Comparison of ENCODE assay signal across 11 cellular contexts in the genomic region with DNA sequence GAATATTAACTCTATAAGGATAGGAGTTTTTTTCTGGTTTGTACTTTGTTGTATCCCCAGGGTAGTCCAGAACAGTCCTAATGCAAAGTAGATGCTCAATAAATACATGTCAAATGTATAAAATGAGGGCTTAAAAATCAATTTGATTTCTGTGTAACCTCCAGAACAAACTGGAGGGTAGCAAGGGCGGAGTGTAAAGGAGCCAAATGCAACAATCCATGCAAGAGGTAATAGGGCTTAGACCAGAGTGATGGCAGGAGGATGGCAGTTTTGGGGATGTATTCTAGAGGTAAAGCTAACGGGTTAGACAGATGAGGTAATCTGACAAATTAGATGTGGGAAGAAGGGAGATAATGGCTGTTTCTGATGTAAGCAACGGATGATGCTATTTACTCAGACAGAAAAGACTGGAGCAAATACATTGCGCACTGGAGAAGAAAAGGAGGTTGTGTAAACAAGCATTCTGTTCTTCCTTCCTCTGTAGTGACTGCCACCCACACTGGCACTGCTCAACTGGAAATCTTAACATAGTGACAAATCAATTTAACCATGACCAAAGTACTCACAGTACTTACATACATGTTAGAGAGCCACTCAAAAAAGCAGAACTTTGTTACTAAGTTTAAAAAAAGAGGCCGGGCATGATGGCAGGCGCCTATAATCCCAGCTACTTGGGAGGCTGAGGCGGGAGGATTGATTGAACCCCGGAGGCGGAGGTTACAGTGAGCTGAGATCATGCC. TPM values are rescaled to one million over a fixed set of nuclear protein-coding genes. Genes with fewer than 3 reads are reported as not detected.
DNase-seq lines count a peak whose midpoint lies in the region; ATAC-seq and TF ChIP-seq lines count a peak whose summit lies in the region.
"Had no signal": no experiment of that assay in that cellular context is flagged by ENCODE, and none has a peak within 500 bp of the region (broad histone marks: within the 10 kb centered on the region; RNA-seq: fewer than 3 reads in every experiment).

No MANE protein-coding gene starts in this region.

- H3K4me1 Mint-ChIP-seq in Caco-2 (ENCODE audit: low read depth, unreplicated experiment) (peaks cover 7% of the 10 kb centered on the region), nephron (peaks cover 31% of the 10 kb centered on the region)
- peaks cover 21% of the 10 kb centered on the region for H3K4me1 Mint-ChIP-seq in activated naive CD8-positive, alpha-beta T cell treated with anti-CD3 and anti-CD28 coated beads, Interleukin-2, amount 10 ng/mL, durations not matched to agents 7 days and 5 days

- no peak for DNase-seq in Caco-2
- DNase-seq in activated naive CD8-positive, alpha-beta T cell treated with anti-CD3 and anti-CD28 coated beads, Interleukin-2, amount 10 ng/mL, durations not matched to agents 7 days and 5 days = no peak
- DNase-seq in NCI-H526 (lab: John Stamatoyannopoulos, UW) = no peak
- no peak for DNase-seq in MG63
- no peak for DNase-seq in RWPE1 (ENCODE audit: low spot score)
- DNase-seq: heart left ventricle, SJCRH30 had no signal

- CTCF ChIA-PET in Caco-2 (lab: Charles Lee) (no interaction called here), RWPE1 (lab: Yijun Ruan, JAX) (no interaction called here)

- TF ChIP-seq CTCF in Caco-2 (IDR thresholded peaks at IDR 0.05; ENCODE audit: insufficient read depth in 1 of 2, low read depth in 1 of 2, low read length in 1 of 2, severe bottlenecking in 1 of 2, unreplicated experiment in 1 of 2) (no peak), nephron (IDR thresholded peaks at IDR 0.05; ENCODE audit: unreplicated experiment in 3 of 3) (no peak), RWPE1 (conservative IDR thresholded peaks at IDR 0.05; ENCODE audit: low read depth) (no peak)

- peaks cover 13% of the 10 kb centered on the region for H3K4me1 ChIP-seq in Caco-2
- H3K4me1 ChIP-seq in HUES64 (ENCODE audit: insufficient read depth, low read length) = peaks cover 13% of the 10 kb centered on the region

- H3K36me3 Mint-ChIP-seq in Caco-2 (ENCODE audit: insufficient read depth, unreplicated experiment) (no peaks in the 10 kb centered on the region), nephron (ENCODE audit: low read depth) (peaks cover 33% of the 10 kb centered on the region)
- peaks cover 14% of the 10 kb centered on the region for H3K36me3 Mint-ChIP-seq in activated naive CD8-positive, alpha-beta T cell treated with anti-CD3 and anti-CD28 coated beads, Interleukin-2, amount 10 ng/mL, durations not matched to agents 7 days and 5 days

- H3K27me3 ChIP-seq in Caco-2 (replicated peaks; ENCODE audit: control insufficient read depth, insufficient read depth, low read length) (no peaks in the 10 kb centered on the region), HUES64 (ENCODE audit: insufficient read depth, low read length) (peaks cover 16% of the 10 kb centered on the region), MG63 (no peaks in the 10 kb centered on the region)
- H3K27me3 ChIP-seq: heart left ventricle, SJCRH30 had no signal

- no peaks in the 10 kb centered on the region for H3K9me3 Mint-ChIP-seq in Caco-2 (ENCODE audit: unreplicated experiment)
- H3K9me3 Mint-ChIP-seq in activated naive CD8-positive, alpha-beta T cell treated with anti-CD3 and anti-CD28 coated beads, Interleukin-2, amount 10 ng/mL, durations not matched to agents 7 days and 5 days = no peaks in the 10 kb centered on the region
- no peaks in the 10 kb centered on the region for H3K9me3 Mint-ChIP-seq in nephron

- intact Hi-C loops in Caco-2 (cut with micrococcal nuclease; ENCODE audit: unreplicated experiment) = loop anchor here (5.0 kb wide), 1 partner anchor 195 kb away; a partner anchor contains a TSS

- H3K27ac Mint-ChIP-seq in Caco-2 (ENCODE audit: unreplicated experiment) = no peak overlapping the region
- H3K27ac Mint-ChIP-seq in activated naive CD8-positive, alpha-beta T cell treated with anti-CD3 and anti-CD28 coated beads, Interleukin-2, amount 10 ng/mL, durations not matched to agents 7 days and 5 days = no peak overlapping the region
- peak overlapping the region in 2 of 3 experiments; percentile 8 to 19 for H3K27ac Mint-ChIP-seq in nephron

- ATAC-seq in activated naive CD8-positive, alpha-beta T cell treated with anti-CD3 and anti-CD28 coated beads, Interleukin-2, amount 10 ng/mL, durations not matched to agents 7 days and 5 days (ENCODE audit: low read depth) = no peak
- ATAC-seq in HG02642 (IDR thresholded peaks at IDR 0.05; ENCODE audit: poor library complexity, unreplicated experiment) = no peak
- ATAC-seq: heart left ventricle had no signal

- H3K4me3 Mint-ChIP-seq in Caco-2 (ENCODE audit: unreplicated experiment) = peak overlapping the region; percentile 29
- H3K4me3 Mint-ChIP-seq in activated naive CD8-positive, alpha-beta T cell treated with anti-CD3 and anti-CD28 coated beads, Interleukin-2, amount 10 ng/mL, durations not matched to agents 7 days and 5 days = peak overlapping the region; percentile 65
- peak overlapping the region; percentile 81 to 88 (median 82) for H3K4me3 Mint-ChIP-seq in nephron

- H3K4me3 ChIP-seq in Caco-2 (ENCODE audit: low read depth, low read length) (no peak overlapping the region), HUES64 (ENCODE audit: low read length) (peak overlapping the region; percentile 69; the same call in 1 of the 2 replicates), MG63 (no peak overlapping the region)

- no peaks in the 10 kb centered on the region for H3K27me3 Mint-ChIP-seq in Caco-2 (ENCODE audit: insufficient read depth, unreplicated experiment)
- peaks cover 3% of the 10 kb centered on the region for H3K27me3 Mint-ChIP-seq in activated naive CD8-positive, alpha-beta T cell treated with anti-CD3 and anti-CD28 coated beads, Interleukin-2, amount 10 ng/mL, durations not matched to agents 7 days and 5 days
- H3K27me3 Mint-ChIP-seq in nephron (ENCODE audit: low read depth) = no peaks in the 10 kb centered on the region

- POLR2A ChIA-PET in Caco-2 (lab: Charles Lee) (no interaction called here), RWPE1 (lab: Yijun Ruan, JAX; ENCODE audit: low non-redundant PET) (no interaction called here)
- POLR2A ChIA-PET in activated naive CD8-positive, alpha-beta T cell treated with anti-CD3 and anti-CD28 coated beads, Interleukin-2, amount 10 ng/mL, durations not matched to agents 7 days and 5 days (lab: Charles Lee) = interaction anchor here (4.7 kb wide), 1 partner anchor 14 kb away, joined by 56 read pairs; no protein-coding TSS in a partner anchor

- H3K9ac ChIP-seq in HUES64 (ENCODE audit: low read depth, low read length) = no peak overlapping the region

- H3K36me3 ChIP-seq in Caco-2 (ENCODE audit: control insufficient read depth, insufficient read depth, low read length) = no peaks in the 10 kb centered on the region; the same call in 1 of the 2 replicates
- peaks cover 26% of the 10 kb centered on the region for H3K36me3 ChIP-seq in HUES64 (ENCODE audit: insufficient read depth, low read length)
- no peaks in the 10 kb centered on the region; the same call in 1 of the 2 replicates for H3K36me3 ChIP-seq in MG63
- H3K36me3 ChIP-seq: prostate gland had no signal

- WGBS in HUES64 = 92% methylated on average over 9 of the region's 9 CpGs

- no TSS peak for BruUV-seq in Caco-2 (replicated peaks; lab: Mats Ljungman, UMichigan)

- H3K9me3 ChIP-seq in Caco-2 (no peaks in the 10 kb centered on the region), HUES64 (ENCODE audit: insufficient read depth, low read depth, low read length) (no peaks in the 10 kb centered on the region), MG63 (no peaks in the 10 kb centered on the region)
- H3K9me3 ChIP-seq: heart left ventricle, prostate gland, SJCRH30 had no signal

- no peak overlapping the region for H3K27ac ChIP-seq in HUES64 (ENCODE audit: low read depth, low read length)
- no peak overlapping the region for H3K27ac ChIP-seq in RWPE1
- H3K27ac ChIP-seq: SJCRH30 had no signal

RNA-seq across cellular contexts. Expression of a gene that starts 2.0 kb away (rescaled TPM):
- 11.2 and 11.7 TPM in 2 replicates for total RNA-seq in Caco-2 (2022)
- polyA plus RNA-seq in HUES64 (2013, experiment 1 of 2) = 11.1 TPM
- polyA plus RNA-seq in HUES64 (2013, experiment 2 of 2) = 11.5 TPM
- 10 to 100 TPM; 17.0 to 18.2 TPM for total RNA-seq in activated naive CD8-positive, alpha-beta T cell treated with anti-CD3 and anti-CD28 coated beads, Interleukin-2, amount 10 ng/mL, durations not matched to agents 7 days and 5 days
- total RNA-seq in MG63 (2014; rRNA removed; shearing (Covaris generic); ENCODE audit: low replicate concordance) = 1.2 and 1.3 TPM in 2 replicates

RNA-seq across cellular contexts. Expression of a gene that starts 58.8 kb away (rescaled TPM):
- total RNA-seq in Caco-2 (2022) = not detected in 2 replicates
- 9.5 TPM for polyA plus RNA-seq in HUES64 (2013, experiment 1 of 2)
- polyA plus RNA-seq in HUES64 (2013, experiment 2 of 2) = 12.8 TPM
- total RNA-seq in activated naive CD8-positive, alpha-beta T cell treated with anti-CD3 and anti-CD28 coated beads, Interleukin-2, amount 10 ng/mL, durations not matched to agents 7 days and 5 days = under 1 TPM; 0.47 to 0.62 TPM
- total RNA-seq in MG63 (2014; rRNA removed; shearing (Covaris generic); ENCODE audit: low replicate concordance) = not detected in 2 replicates
- total RNA-seq: SJCRH30 had no signal

RNA-seq across cellular contexts. Expression of a gene that starts 59.9 kb away (rescaled TPM):
- 40.1 and 45.1 TPM in 2 replicates for total RNA-seq in Caco-2 (2022)
- 15.3 TPM for polyA plus RNA-seq in HUES64 (2013, experiment 1 of 2)
- polyA plus RNA-seq in HUES64 (2013, experiment 2 of 2) = 11.5 TPM
- total RNA-seq in activated naive CD8-positive, alpha-beta T cell treated with anti-CD3 and anti-CD28 coated beads, Interleukin-2, amount 10 ng/mL, durations not matched to agents 7 days and 5 days = 10 to 100 TPM; 51.0 to 58.3 TPM
- 2.1 and 3.5 TPM in 2 replicates for total RNA-seq in MG63 (2014; rRNA removed; shearing (Covaris generic); ENCODE audit: low replicate concordance)

Comparison
In these comparisons a context has a peak if more than half of its experiments do, and no peak if none do; other contexts are left out.
1. H3K27ac Mint-ChIP-seq: peak in nephron (2 of 3); none in Caco-2 (single experiment) and activated naive CD8-positive, alpha-beta T cell treated with anti-CD3 and anti-CD28 coated beads, Interleukin-2, amount 10 ng/mL, durations not matched to agents 7 days and 5 days (single experiment).
2. H3K4me3 Mint-ChIP-seq: peak in every context shown above with its lines; median percentile 82 in nephron; 65 in activated naive CD8-positive, alpha-beta T cell treated with anti-CD3 and anti-CD28 coated beads, Interleukin-2, amount 10 ng/mL, durations not matched to agents 7 days and 5 days; 29 in Caco-2.